1 cellular context compared by ENCODE assay signal in the genomic region with DNA sequence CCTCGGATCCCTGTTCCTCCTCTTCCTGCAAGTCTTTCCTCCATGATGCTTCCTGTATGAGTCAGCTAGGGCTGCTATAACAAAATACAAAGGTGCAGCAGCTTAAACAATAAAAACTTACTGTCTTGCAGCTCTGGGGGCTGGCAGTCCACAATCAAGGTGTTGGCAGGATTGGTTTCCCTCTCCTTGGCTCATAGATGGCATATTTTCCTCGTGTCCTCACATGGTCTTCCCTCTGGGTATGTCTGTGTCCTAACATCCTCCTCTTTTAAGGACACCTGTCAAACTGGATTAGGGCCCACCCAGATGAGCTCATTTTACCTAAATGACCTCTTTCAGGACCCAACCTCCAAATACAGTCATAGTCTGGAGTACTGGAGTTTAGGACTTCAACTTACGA.
TF ChIP-seq lines count a peak whose summit lies in the region.

No MANE protein-coding gene starts in this region.

TF ChIP-seq in K562, 482 proteins besides CTCF, POLR2A, EP300 and RAD21 (continued from another document):
- TF ChIP-seq, protein P1, sequence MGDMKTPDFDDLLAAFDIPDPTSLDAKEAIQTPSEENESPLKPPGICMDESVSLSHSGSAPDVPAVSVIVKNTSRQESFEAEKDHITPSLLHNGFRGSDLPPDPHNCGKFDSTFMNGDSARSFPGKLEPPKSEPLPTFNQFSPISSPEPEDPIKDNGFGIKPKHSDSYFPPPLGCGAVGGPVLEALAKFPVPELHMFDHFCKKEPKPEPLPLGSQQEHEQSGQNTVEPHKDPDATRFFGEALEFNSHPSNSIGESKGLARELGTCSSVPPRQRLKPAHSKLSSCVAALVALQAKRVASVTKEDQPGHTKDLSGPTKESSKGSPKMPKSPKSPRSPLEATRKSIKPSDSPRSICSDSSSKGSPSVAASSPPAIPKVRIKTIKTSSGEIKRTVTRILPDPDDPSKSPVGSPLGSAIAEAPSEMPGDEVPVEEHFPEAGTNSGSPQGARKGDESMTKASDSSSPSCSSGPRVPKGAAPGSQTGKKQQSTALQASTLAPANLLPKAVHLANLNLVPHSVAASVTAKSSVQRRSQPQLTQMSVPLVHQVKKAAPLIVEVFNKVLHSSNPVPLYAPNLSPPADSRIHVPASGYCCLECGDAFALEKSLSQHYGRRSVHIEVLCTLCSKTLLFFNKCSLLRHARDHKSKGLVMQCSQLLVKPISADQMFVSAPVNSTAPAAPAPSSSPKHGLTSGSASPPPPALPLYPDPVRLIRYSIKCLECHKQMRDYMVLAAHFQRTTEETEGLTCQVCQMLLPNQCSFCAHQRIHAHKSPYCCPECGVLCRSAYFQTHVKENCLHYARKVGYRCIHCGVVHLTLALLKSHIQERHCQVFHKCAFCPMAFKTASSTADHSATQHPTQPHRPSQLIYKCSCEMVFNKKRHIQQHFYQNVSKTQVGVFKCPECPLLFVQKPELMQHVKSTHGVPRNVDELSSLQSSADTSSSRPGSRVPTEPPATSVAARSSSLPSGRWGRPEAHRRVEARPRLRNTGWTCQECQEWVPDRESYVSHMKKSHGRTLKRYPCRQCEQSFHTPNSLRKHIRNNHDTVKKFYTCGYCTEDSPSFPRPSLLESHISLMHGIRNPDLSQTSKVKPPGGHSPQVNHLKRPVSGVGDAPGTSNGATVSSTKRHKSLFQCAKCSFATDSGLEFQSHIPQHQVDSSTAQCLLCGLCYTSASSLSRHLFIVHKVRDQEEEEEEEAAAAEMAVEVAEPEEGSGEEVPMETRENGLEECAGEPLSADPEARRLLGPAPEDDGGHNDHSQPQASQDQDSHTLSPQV (IDR thresholded peaks at IDR 0.05) = no peak
- TF ChIP-seq MYNN (IDR thresholded peaks at IDR 0.05) (no peak), MYNN (CRISPR knock-in tag; IDR thresholded peaks at IDR 0.05) (no peak), ZFP36 (IDR thresholded peaks at IDR 0.05; ENCODE audit: low read depth, low read length, partially characterized antibody) (no peak), EZH2 (IDR thresholded peaks at IDR 0.05; ENCODE audit: borderline replicate concordance, low read depth, low read length) (no peak), RBM34 (IDR thresholded peaks at IDR 0.05; ENCODE audit: borderline replicate concordance, insufficient read depth, low read length) (no peak), FOXA3 (CRISPR knock-in tag; conservative IDR thresholded peaks at IDR 0.05 in 1 of 2, IDR thresholded peaks at IDR 0.05 in 1 of 2) (no peak), WHSC1 (IDR thresholded peaks at IDR 0.05; ENCODE audit: low read length) (no peak), MEF2A (IDR thresholded peaks at IDR 0.05; ENCODE audit: control insufficient read depth, low read depth, low read length) (no peak), BDP1 (IDR thresholded peaks at IDR 0.05; ENCODE audit: insufficient read depth, insufficient read length) (no peak), ZNF79 (CRISPR knock-in tag; IDR thresholded peaks at IDR 0.05; ENCODE audit: low read depth) (no peak)
- TF ChIP-seq, protein P2, sequence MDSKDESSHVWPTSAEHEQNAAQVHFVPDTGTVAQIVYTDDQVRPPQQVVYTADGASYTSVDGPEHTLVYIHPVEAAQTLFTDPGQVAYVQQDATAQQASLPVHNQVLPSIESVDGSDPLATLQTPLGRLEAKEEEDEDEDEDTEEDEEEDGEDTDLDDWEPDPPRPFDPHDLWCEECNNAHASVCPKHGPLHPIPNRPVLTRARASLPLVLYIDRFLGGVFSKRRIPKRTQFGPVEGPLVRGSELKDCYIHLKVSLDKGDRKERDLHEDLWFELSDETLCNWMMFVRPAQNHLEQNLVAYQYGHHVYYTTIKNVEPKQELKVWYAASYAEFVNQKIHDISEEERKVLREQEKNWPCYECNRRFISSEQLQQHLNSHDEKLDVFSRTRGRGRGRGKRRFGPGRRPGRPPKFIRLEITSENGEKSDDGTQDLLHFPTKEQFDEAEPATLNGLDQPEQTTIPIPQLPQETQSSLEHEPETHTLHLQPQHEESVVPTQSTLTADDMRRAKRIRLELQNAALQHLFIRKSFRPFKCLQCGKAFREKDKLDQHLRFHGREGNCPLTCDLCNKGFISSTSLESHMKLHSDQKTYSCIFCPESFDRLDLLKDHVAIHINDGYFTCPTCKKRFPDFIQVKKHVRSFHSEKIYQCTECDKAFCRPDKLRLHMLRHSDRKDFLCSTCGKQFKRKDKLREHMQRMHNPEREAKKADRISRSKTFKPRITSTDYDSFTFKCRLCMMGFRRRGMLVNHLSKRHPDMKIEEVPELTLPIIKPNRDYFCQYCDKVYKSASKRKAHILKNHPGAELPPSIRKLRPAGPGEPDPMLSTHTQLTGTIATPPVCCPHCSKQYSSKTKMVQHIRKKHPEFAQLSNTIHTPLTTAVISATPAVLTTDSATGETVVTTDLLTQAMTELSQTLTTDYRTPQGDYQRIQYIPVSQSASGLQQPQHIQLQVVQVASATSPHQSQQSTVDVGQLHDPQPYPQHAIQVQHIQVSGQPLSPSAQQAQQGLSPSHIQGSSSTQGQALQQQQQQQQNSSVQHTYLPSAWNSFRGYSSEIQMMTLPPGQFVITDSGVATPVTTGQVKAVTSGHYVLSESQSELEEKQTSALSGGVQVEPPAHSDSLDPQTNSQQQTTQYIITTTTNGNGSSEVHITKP (IDR thresholded peaks at IDR 0.05; ENCODE audit: partially characterized antibody) = no peak
- TF ChIP-seq, protein P3, sequence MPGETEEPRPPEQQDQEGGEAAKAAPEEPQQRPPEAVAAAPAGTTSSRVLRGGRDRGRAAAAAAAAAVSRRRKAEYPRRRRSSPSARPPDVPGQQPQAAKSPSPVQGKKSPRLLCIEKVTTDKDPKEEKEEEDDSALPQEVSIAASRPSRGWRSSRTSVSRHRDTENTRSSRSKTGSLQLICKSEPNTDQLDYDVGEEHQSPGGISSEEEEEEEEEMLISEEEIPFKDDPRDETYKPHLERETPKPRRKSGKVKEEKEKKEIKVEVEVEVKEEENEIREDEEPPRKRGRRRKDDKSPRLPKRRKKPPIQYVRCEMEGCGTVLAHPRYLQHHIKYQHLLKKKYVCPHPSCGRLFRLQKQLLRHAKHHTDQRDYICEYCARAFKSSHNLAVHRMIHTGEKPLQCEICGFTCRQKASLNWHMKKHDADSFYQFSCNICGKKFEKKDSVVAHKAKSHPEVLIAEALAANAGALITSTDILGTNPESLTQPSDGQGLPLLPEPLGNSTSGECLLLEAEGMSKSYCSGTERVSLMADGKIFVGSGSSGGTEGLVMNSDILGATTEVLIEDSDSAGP (CRISPR knock-in tag; IDR thresholded peaks at IDR 0.05) = no peak
- TF ChIP-seq, protein P4, sequence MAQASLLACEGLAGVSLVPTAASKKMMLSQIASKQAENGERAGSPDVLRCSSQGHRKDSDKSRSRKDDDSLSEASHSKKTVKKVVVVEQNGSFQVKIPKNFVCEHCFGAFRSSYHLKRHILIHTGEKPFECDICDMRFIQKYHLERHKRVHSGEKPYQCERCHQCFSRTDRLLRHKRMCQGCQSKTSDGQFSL (CRISPR knock-in tag; IDR thresholded peaks at IDR 0.05) = no peak
- TF ChIP-seq, protein P4 (tag; IDR thresholded peaks at IDR 0.05) = no peak
TF ChIP-seq in K562: peak in this region for 0.
